In genomic region chr1:178379807-178380206, GRCh38 we compare ENCODE assay signal across 1 cellular context.
TF ChIP-seq lines count a peak whose summit lies in the region.

No MANE protein-coding gene starts in this region.

TF ChIP-seq in SK-N-SH, 30 proteins besides CTCF, POLR2A, EP300 and RAD21 (continued from another document):
- TF ChIP-seq, protein P1, sequence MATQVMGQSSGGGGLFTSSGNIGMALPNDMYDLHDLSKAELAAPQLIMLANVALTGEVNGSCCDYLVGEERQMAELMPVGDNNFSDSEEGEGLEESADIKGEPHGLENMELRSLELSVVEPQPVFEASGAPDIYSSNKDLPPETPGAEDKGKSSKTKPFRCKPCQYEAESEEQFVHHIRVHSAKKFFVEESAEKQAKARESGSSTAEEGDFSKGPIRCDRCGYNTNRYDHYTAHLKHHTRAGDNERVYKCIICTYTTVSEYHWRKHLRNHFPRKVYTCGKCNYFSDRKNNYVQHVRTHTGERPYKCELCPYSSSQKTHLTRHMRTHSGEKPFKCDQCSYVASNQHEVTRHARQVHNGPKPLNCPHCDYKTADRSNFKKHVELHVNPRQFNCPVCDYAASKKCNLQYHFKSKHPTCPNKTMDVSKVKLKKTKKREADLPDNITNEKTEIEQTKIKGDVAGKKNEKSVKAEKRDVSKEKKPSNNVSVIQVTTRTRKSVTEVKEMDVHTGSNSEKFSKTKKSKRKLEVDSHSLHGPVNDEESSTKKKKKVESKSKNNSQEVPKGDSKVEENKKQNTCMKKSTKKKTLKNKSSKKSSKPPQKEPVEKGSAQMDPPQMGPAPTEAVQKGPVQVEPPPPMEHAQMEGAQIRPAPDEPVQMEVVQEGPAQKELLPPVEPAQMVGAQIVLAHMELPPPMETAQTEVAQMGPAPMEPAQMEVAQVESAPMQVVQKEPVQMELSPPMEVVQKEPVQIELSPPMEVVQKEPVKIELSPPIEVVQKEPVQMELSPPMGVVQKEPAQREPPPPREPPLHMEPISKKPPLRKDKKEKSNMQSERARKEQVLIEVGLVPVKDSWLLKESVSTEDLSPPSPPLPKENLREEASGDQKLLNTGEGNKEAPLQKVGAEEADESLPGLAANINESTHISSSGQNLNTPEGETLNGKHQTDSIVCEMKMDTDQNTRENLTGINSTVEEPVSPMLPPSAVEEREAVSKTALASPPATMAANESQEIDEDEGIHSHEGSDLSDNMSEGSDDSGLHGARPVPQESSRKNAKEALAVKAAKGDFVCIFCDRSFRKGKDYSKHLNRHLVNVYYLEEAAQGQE (IDR thresholded peaks at IDR 0.05; ENCODE audit: low read depth, low read length): no peak
- no peak for TF ChIP-seq FOSL2 (IDR thresholded peaks at IDR 0.05; ENCODE audit: borderline replicate concordance, low read depth)
- TF ChIP-seq FOXM1 (IDR thresholded peaks at IDR 0.05; ENCODE audit: low read depth): no peak
- no peak for TF ChIP-seq NRF1 (IDR thresholded peaks at IDR 0.05; ENCODE audit: low read depth, low read length)
- TF ChIP-seq, protein P2, sequence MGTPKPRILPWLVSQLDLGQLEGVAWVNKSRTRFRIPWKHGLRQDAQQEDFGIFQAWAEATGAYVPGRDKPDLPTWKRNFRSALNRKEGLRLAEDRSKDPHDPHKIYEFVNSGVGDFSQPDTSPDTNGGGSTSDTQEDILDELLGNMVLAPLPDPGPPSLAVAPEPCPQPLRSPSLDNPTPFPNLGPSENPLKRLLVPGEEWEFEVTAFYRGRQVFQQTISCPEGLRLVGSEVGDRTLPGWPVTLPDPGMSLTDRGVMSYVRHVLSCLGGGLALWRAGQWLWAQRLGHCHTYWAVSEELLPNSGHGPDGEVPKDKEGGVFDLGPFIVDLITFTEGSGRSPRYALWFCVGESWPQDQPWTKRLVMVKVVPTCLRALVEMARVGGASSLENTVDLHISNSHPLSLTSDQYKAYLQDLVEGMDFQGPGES (IDR thresholded peaks at IDR 0.05; ENCODE audit: low read depth, low read length): no peak
- no peak for TF ChIP-seq MAX (IDR thresholded peaks at IDR 0.05; ENCODE audit: low read depth)
- TF ChIP-seq TAF1 (IDR thresholded peaks at IDR 0.05; ENCODE audit: borderline replicate concordance, low read depth, low read length): no peak
- TF ChIP-seq SMC3 (IDR thresholded peaks at IDR 0.05; ENCODE audit: low read depth, low read length): no peak
- TF ChIP-seq RXRA (IDR thresholded peaks at IDR 0.05; ENCODE audit: borderline replicate concordance, low read depth): no peak
- TF ChIP-seq RFX5 (IDR thresholded peaks at IDR 0.05; ENCODE audit: low read length): no peak
- no peak for TF ChIP-seq YY1 (IDR thresholded peaks at IDR 0.05; ENCODE audit: low read depth)
- TF ChIP-seq CHD2 (IDR thresholded peaks at IDR 0.05; ENCODE audit: low read length, partially characterized antibody): no peak
- no peak for TF ChIP-seq PBX3 (IDR thresholded peaks at IDR 0.05)
- TF ChIP-seq FOXJ3 (CRISPR knock-in tag; IDR thresholded peaks at IDR 0.05): no peak
- no peak for TF ChIP-seq RCOR1 (IDR thresholded peaks at IDR 0.05; ENCODE audit: low read length)
- no peak for TF ChIP-seq TCF12 (IDR thresholded peaks at IDR 0.05)
- no peak for TF ChIP-seq GATA2 (CRISPR knock-in tag; IDR thresholded peaks at IDR 0.05)
